In genomic region chr1:109495738-109496137, GRCh38 we compare ENCODE assay signal across 17 cellular contexts. TPM values are rescaled to one million over a fixed set of nuclear protein-coding genes. Genes with fewer than 3 reads are reported as not detected.
DNase-seq lines count a peak whose midpoint lies in the region; ATAC-seq and TF ChIP-seq lines count a peak whose summit lies in the region.
"Had no signal": no experiment of that assay in that cellular context is flagged by ENCODE, and none has a peak within 500 bp of the region (broad histone marks: within the 10 kb centered on the region; RNA-seq: fewer than 3 reads in every experiment).

No MANE protein-coding gene starts in this region.

- H3K9me3 Mint-ChIP-seq in CD4-positive, CD25-positive, alpha-beta regulatory T cell = no peaks in the 10 kb centered on the region
- H3K9me3 Mint-ChIP-seq in Caco-2 (ENCODE audit: unreplicated experiment) = no peaks in the 10 kb centered on the region
- H3K9me3 Mint-ChIP-seq in activated naive CD8-positive, alpha-beta T cell (ENCODE audit: low read depth) = no peaks in the 10 kb centered on the region
- H3K9me3 Mint-ChIP-seq in naive thymus-derived CD8-positive, alpha-beta T cell = no peaks in the 10 kb centered on the region

- no peak overlapping the region for H3K27ac ChIP-seq in CD4-positive, CD25-positive, alpha-beta regulatory T cell (ENCODE audit: insufficient read depth, low read length, poor library complexity, severe bottlenecking)
- H3K27ac ChIP-seq: epithelial cell of prostate, vagina had no signal

- peaks cover 35% of the 10 kb centered on the region for H3K36me3 ChIP-seq in CD4-positive, CD25-positive, alpha-beta regulatory T cell (ENCODE audit: control insufficient read depth, insufficient read depth, low read length)
- no peaks in the 10 kb centered on the region for H3K36me3 ChIP-seq in Caco-2 (ENCODE audit: control insufficient read depth, insufficient read depth, low read length)

- peaks cover 13 to 69% (median 48%) of the 10 kb centered on the region in 4 donors for H3K4me1 Mint-ChIP-seq in CD4-positive, CD25-positive, alpha-beta regulatory T cell
- no peaks in the 10 kb centered on the region for H3K4me1 Mint-ChIP-seq in Caco-2 (ENCODE audit: low read depth, unreplicated experiment)
- H3K4me1 Mint-ChIP-seq in activated naive CD8-positive, alpha-beta T cell (ENCODE audit: low read depth) = peaks cover 75% of the 10 kb centered on the region
- H3K4me1 Mint-ChIP-seq in naive thymus-derived CD8-positive, alpha-beta T cell = peaks cover 33 to 73% (median 72%) of the 10 kb centered on the region in 4 donors

- H3K36me3 Mint-ChIP-seq in CD4-positive, CD25-positive, alpha-beta regulatory T cell = peaks cover 12% of the 10 kb centered on the region
- peaks cover 6% of the 10 kb centered on the region for H3K36me3 Mint-ChIP-seq in Caco-2 (ENCODE audit: insufficient read depth, unreplicated experiment)
- H3K36me3 Mint-ChIP-seq in activated naive CD8-positive, alpha-beta T cell = no peaks in the 10 kb centered on the region
- peaks cover 0 to 35% (median 3%) of the 10 kb centered on the region in 3 donors for H3K36me3 Mint-ChIP-seq in naive thymus-derived CD8-positive, alpha-beta T cell

- no peaks in the 10 kb centered on the region for H3K27me3 ChIP-seq in CD4-positive, CD25-positive, alpha-beta regulatory T cell (ENCODE audit: control insufficient read depth, insufficient read depth, low read length)
- H3K27me3 ChIP-seq in Caco-2 (replicated peaks; ENCODE audit: control insufficient read depth, insufficient read depth, low read length) = no peaks in the 10 kb centered on the region
- H3K27me3 ChIP-seq: vagina had no signal

- peak overlapping the region; percentile 80 for H3K4me3 ChIP-seq in CD4-positive, CD25-positive, alpha-beta regulatory T cell (ENCODE audit: low read depth, low read length)
- H3K4me3 ChIP-seq in Caco-2 (ENCODE audit: low read depth, low read length) = no peak overlapping the region

- no peak for ATAC-seq in CD4-positive, CD25-positive, alpha-beta regulatory T cell (ENCODE audit: low read depth in 2 of 2)
- ATAC-seq in naive thymus-derived CD8-positive, alpha-beta T cell = no peak

- peak overlapping the region; percentile 49 to 96 (median 72) for H3K27ac Mint-ChIP-seq in CD4-positive, CD25-positive, alpha-beta regulatory T cell
- H3K27ac Mint-ChIP-seq in Caco-2 (ENCODE audit: unreplicated experiment) = no peak overlapping the region
- H3K27ac Mint-ChIP-seq in activated naive CD8-positive, alpha-beta T cell = no peak overlapping the region
- peak overlapping the region; percentile 14 to 97 (median 86) for H3K27ac Mint-ChIP-seq in naive thymus-derived CD8-positive, alpha-beta T cell

- TF ChIP-seq CTCF in Caco-2 (IDR thresholded peaks at IDR 0.05; ENCODE audit: insufficient read depth in 1 of 2, low read depth in 1 of 2, low read length in 1 of 2, severe bottlenecking in 1 of 2, unreplicated experiment in 1 of 2) = no peak

- DNase-seq in CD4-positive, CD25-positive, alpha-beta regulatory T cell = no peak
- DNase-seq in Caco-2 (no peak), RKO (ENCODE audit: low spot score) (no peak), ecto neural progenitor cell (ENCODE audit: low spot score) (no peak)
- peak in 1 of 10 donors; percentile 52 for DNase-seq in naive thymus-derived CD8-positive, alpha-beta T cell
- no peak for DNase-seq in stimulated activated CD4-positive, alpha-beta T cell treated with anti-CD3 and anti-CD28 coated beads, Interleukin-2, amount 100 ng/mL, for 24 hours
- DNase-seq: activated CD4-positive, CD25-positive, alpha-beta regulatory T cell treated with anti-CD3 and anti-CD28 coated beads, Interleukin-2, amount 50 U/mL, for 72 hours; C1 segment of cervical spinal cord; NCI-H774; occipital lobe; RPMI8226; SW 1271 had no signal

- peaks cover 4% of the 10 kb centered on the region for H3K27me3 Mint-ChIP-seq in CD4-positive, CD25-positive, alpha-beta regulatory T cell
- H3K27me3 Mint-ChIP-seq in Caco-2 (ENCODE audit: insufficient read depth, unreplicated experiment) = no peaks in the 10 kb centered on the region
- H3K27me3 Mint-ChIP-seq in activated naive CD8-positive, alpha-beta T cell = no peaks in the 10 kb centered on the region
- no peaks in the 10 kb centered on the region for H3K27me3 Mint-ChIP-seq in naive thymus-derived CD8-positive, alpha-beta T cell

- H3K4me1 ChIP-seq in CD4-positive, CD25-positive, alpha-beta regulatory T cell (ENCODE audit: control insufficient read depth, insufficient read depth, low read length, poor library complexity, severe bottlenecking) = peaks cover 71% of the 10 kb centered on the region
- H3K4me1 ChIP-seq in Caco-2 = no peaks in the 10 kb centered on the region

- no peaks in the 10 kb centered on the region for H3K9me3 ChIP-seq in CD4-positive, CD25-positive, alpha-beta regulatory T cell (ENCODE audit: control insufficient read depth in 2 of 2, low read length in 2 of 2)
- H3K9me3 ChIP-seq in Caco-2 = no peaks in the 10 kb centered on the region
- H3K9me3 ChIP-seq: vagina had no signal

- intact Hi-C loops in Caco-2 (cut with micrococcal nuclease; ENCODE audit: unreplicated experiment) = no loop called here

- peak overlapping the region; percentile 93 to 99 (median 95) for H3K4me3 Mint-ChIP-seq in CD4-positive, CD25-positive, alpha-beta regulatory T cell
- H3K4me3 Mint-ChIP-seq in Caco-2 (ENCODE audit: unreplicated experiment) = peak overlapping the region; percentile 97
- H3K4me3 Mint-ChIP-seq in activated naive CD8-positive, alpha-beta T cell = peak overlapping the region; percentile 95
- H3K4me3 Mint-ChIP-seq in naive thymus-derived CD8-positive, alpha-beta T cell = peak overlapping the region; percentile 92 to 99 (median 96)

- CTCF ChIA-PET in Caco-2 (lab: Charles Lee) = interaction anchor here (11.6 kb wide), 1 partner anchor 36 kb away, joined by 131 read pairs; no protein-coding TSS in a partner anchor

- no TSS peak for BruUV-seq in Caco-2 (replicated peaks; lab: Mats Ljungman, UMichigan)

- POLR2A ChIA-PET in Caco-2 (lab: Charles Lee) = no interaction called here
- POLR2A ChIA-PET in naive thymus-derived CD8-positive, alpha-beta T cell (lab: Charles Lee) = interaction anchor here (1.6 to 22.6 kb wide), 3 partner anchors 8 to 38 kb away, joined by 5 to 462 read pairs (median 337); partner anchors contain the start of genes AMIGO1 and GPR61

RNA-seq across cellular contexts. Expression of gene CYB561D1, which starts 1.8 kb away (rescaled TPM):
- 30.7 TPM for total RNA-seq in CD4-positive, CD25-positive, alpha-beta regulatory T cell
- 10 to 100 TPM; 11.5 to 22.7 (median 18.7) TPM for polyA plus RNA-seq in CD4-positive, CD25-positive, alpha-beta regulatory T cell
- total RNA-seq in Caco-2 (2022) = 6.6 and 7.3 TPM in 2 replicates
- 10 to 100 TPM; 29.5 to 33.6 TPM for total RNA-seq in naive thymus-derived CD8-positive, alpha-beta T cell
- 10 to 100 TPM; 12.4 to 20.2 (median 13.9) TPM for polyA plus RNA-seq in naive thymus-derived CD8-positive, alpha-beta T cell

RNA-seq across cellular contexts. Expression of gene ATXN7L2, which starts 12.0 kb away (rescaled TPM):
- total RNA-seq in CD4-positive, CD25-positive, alpha-beta regulatory T cell = 13.2 TPM
- 1 to 10 TPM; 4.7 to 8.0 (median 5.6) TPM for polyA plus RNA-seq in CD4-positive, CD25-positive, alpha-beta regulatory T cell
- 3.9 and 4.0 TPM in 2 replicates for total RNA-seq in Caco-2 (2022)
- total RNA-seq in naive thymus-derived CD8-positive, alpha-beta T cell = 10 to 100 TPM; 12.7 to 14.1 TPM
- polyA plus RNA-seq in naive thymus-derived CD8-positive, alpha-beta T cell = 10 to 100 TPM in 1 of 3 donors, 1 to 10 TPM in 2; 4.3 to 10.7 (median 8.6) TPM

RNA-seq across cellular contexts. Expression of gene AMIGO1, which starts 13.8 kb away (rescaled TPM):
- 6.6 TPM for total RNA-seq in CD4-positive, CD25-positive, alpha-beta regulatory T cell
- 10 to 100 TPM in 3 of 4 donors, 1 to 10 TPM in 1; 5.2 to 17.1 (median 11.8) TPM for polyA plus RNA-seq in CD4-positive, CD25-positive, alpha-beta regulatory T cell
- 1.1 and 1.5 TPM in 2 replicates for total RNA-seq in Caco-2 (2022)
- total RNA-seq in naive thymus-derived CD8-positive, alpha-beta T cell = 10 to 100 TPM; 32.8 to 33.3 TPM
- 10 to 100 TPM; 17.8 to 42.2 (median 25.4) TPM for polyA plus RNA-seq in naive thymus-derived CD8-positive, alpha-beta T cell

RNA-seq across cellular contexts. Expression of gene SYPL2, which starts 29.4 kb away (rescaled TPM):
- total RNA-seq in CD4-positive, CD25-positive, alpha-beta regulatory T cell = not detected
- not detected for polyA plus RNA-seq in CD4-positive, CD25-positive, alpha-beta regulatory T cell
- 0.32 and 0.45 TPM in 2 replicates for total RNA-seq in Caco-2 (2022)
- not detected for total RNA-seq in naive thymus-derived CD8-positive, alpha-beta T cell
- under 1 TPM in 1 of 3 donors, not detected in 2; 0.22 TPM for polyA plus RNA-seq in naive thymus-derived CD8-positive, alpha-beta T cell
- total RNA-seq: glomerular endothelial cell, occipital lobe had no signal

RNA-seq across cellular contexts. Expression of gene GPR61, which starts 43.9 kb away (rescaled TPM):
- 0.20 TPM for total RNA-seq in CD4-positive, CD25-positive, alpha-beta regulatory T cell
- under 1 TPM in 2 of 4 donors, not detected in 2; 0.43 TPM for polyA plus RNA-seq in CD4-positive, CD25-positive, alpha-beta regulatory T cell
- total RNA-seq in Caco-2 (2022) = not detected in 2 replicates
- total RNA-seq in naive thymus-derived CD8-positive, alpha-beta T cell = 1 to 10 TPM; 1.0 to 1.2 TPM
- 1 to 10 TPM in 1 of 3 donors, under 1 TPM in 1, not detected in 1; 0.71 to 1.1 TPM for polyA plus RNA-seq in naive thymus-derived CD8-positive, alpha-beta T cell
- total RNA-seq: glomerular endothelial cell, H4, vagina had no signal

Comparison
In these comparisons a context has a peak if more than half of its experiments do, and no peak if none do; other contexts are left out.
1. H3K27ac Mint-ChIP-seq: peak in CD4-positive, CD25-positive, alpha-beta regulatory T cell (3 of 3) and naive thymus-derived CD8-positive, alpha-beta T cell (10 of 10); none in Caco-2 (single experiment) and activated naive CD8-positive, alpha-beta T cell (single experiment).
2. Peak in every context shown above with its lines, with median percentiles within 50 percentile points of each other: H3K4me3 Mint-ChIP-seq.